In the genomic region with DNA sequence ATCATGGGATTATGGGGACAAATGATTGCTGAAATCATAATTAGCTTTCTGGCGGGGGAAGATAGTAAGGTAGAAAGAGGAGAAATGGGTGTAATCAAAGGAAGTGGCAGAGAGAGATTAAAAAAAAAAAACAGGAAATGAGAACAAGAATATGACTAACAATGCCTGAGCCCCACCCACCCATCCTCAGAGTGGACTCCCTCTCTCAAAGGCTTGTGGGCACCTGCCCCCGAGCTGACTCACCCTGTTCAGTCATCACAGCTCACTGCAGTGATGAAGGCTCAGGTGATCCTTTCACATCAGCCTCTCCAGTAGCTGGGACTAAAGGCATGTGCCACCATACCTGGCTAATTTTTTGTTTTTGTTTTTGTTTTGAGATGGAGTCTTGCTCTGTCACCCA, we compare ENCODE assay signal across 1 cellular context.
TF ChIP-seq lines count a peak whose summit lies in the region.

No MANE protein-coding gene starts in this region.

TF ChIP-seq in GM12878, 131 proteins besides CTCF, POLR2A, EP300 and RAD21 (continued from another document):
- no peak for TF ChIP-seq CUX1 (IDR thresholded peaks at IDR 0.05; ENCODE audit: insufficient replicate concordance, low read depth, low read length)
- TF ChIP-seq KAT2A (conservative IDR thresholded peaks at IDR 0.05; ENCODE audit: control insufficient read depth, low read depth, low read length), result no peak
- TF ChIP-seq POU2F2 (IDR thresholded peaks at IDR 0.05; ENCODE audit: borderline replicate concordance, low read depth, low read length), result 0 out of 3 replicates have a peak, but pooled peaks have one; percentile 39
- no peak for TF ChIP-seq BRCA1 (IDR thresholded peaks at IDR 0.05; ENCODE audit: low read depth, low read length)
- TF ChIP-seq TCF12 (IDR thresholded peaks at IDR 0.05; ENCODE audit: low read depth, low read length), result 0 out of 2 replicates have a peak, but pooled peaks have one; percentile 55
- no peak for TF ChIP-seq ASH2L (IDR thresholded peaks at IDR 0.05; ENCODE audit: borderline replicate concordance, low read depth)
- no peak for TF ChIP-seq SUZ12 (IDR thresholded peaks at IDR 0.05; ENCODE audit: unreplicated experiment)
- no peak for TF ChIP-seq ZZZ3 (IDR thresholded peaks at IDR 0.05; ENCODE audit: control insufficient read depth, insufficient read length, low read depth)
- TF ChIP-seq MYC (IDR thresholded peaks at IDR 0.05; ENCODE audit: insufficient read depth, insufficient read length, insufficient replicate concordance, low read length, severe bottlenecking), result no peak
- TF ChIP-seq ZNF217 (IDR thresholded peaks at IDR 0.05), result no peak
- no peak for TF ChIP-seq YBX1 (IDR thresholded peaks at IDR 0.05)
- no peak for TF ChIP-seq CBX3 (IDR thresholded peaks at IDR 0.05; ENCODE audit: borderline replicate concordance, low read depth)
- no peak for TF ChIP-seq ZNF274 (IDR thresholded peaks at IDR 0.05; ENCODE audit: insufficient read depth, insufficient read length)
- TF ChIP-seq, protein P1, sequence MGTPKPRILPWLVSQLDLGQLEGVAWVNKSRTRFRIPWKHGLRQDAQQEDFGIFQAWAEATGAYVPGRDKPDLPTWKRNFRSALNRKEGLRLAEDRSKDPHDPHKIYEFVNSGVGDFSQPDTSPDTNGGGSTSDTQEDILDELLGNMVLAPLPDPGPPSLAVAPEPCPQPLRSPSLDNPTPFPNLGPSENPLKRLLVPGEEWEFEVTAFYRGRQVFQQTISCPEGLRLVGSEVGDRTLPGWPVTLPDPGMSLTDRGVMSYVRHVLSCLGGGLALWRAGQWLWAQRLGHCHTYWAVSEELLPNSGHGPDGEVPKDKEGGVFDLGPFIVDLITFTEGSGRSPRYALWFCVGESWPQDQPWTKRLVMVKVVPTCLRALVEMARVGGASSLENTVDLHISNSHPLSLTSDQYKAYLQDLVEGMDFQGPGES (IDR thresholded peaks at IDR 0.05), result no peak
- no peak for TF ChIP-seq MXI1 (IDR thresholded peaks at IDR 0.05; ENCODE audit: low read depth, low read length)
- TF ChIP-seq SUPT20H (IDR thresholded peaks at IDR 0.05; ENCODE audit: borderline replicate concordance, control insufficient read depth, low read depth, low read length), result no peak
- no peak for TF ChIP-seq NR2C1 (IDR thresholded peaks at IDR 0.05)
- TF ChIP-seq HDGF (IDR thresholded peaks at IDR 0.05), result peak; percentile 86; the same call in 1 of the 2 replicates
- TF ChIP-seq EGR1 (IDR thresholded peaks at IDR 0.05; ENCODE audit: borderline replicate concordance in 1 of 2, low read depth in 2 of 2, low read length in 2 of 2), result peak in 1 of 2 experiments; percentile 56; a peak in 1 of 3 replicates
- peak; percentile 54; the same call in 1 of the 2 replicates for TF ChIP-seq MTA2 (IDR thresholded peaks at IDR 0.05; ENCODE audit: low read depth)
- no peak for TF ChIP-seq CREB1 (IDR thresholded peaks at IDR 0.05; ENCODE audit: low read depth)
- no peak for TF ChIP-seq FOXM1 (IDR thresholded peaks at IDR 0.05; ENCODE audit: low read depth, low read length)
- no peak for TF ChIP-seq HSF1 (IDR thresholded peaks at IDR 0.05; ENCODE audit: low read depth, low read length)
- no peak for TF ChIP-seq KDM1A (IDR thresholded peaks at IDR 0.05; ENCODE audit: borderline replicate concordance)
- no peak for TF ChIP-seq TARDBP (IDR thresholded peaks at IDR 0.05; ENCODE audit: borderline replicate concordance)
- TF ChIP-seq TCF3 (IDR thresholded peaks at IDR 0.05; ENCODE audit: borderline replicate concordance, insufficient read depth, low read depth, low read length), result peak; percentile 48; the same call in 1 of the 2 replicates
- TF ChIP-seq HDAC6 (IDR thresholded peaks at IDR 0.05; ENCODE audit: unreplicated experiment), result no peak
- TF ChIP-seq TAF1 (IDR thresholded peaks at IDR 0.05; ENCODE audit: borderline replicate concordance, low read depth, low read length), result no peak
- TF ChIP-seq JUNB (IDR thresholded peaks at IDR 0.05), result peak; percentile 67
- TF ChIP-seq WRNIP1 (IDR thresholded peaks at IDR 0.05; ENCODE audit: borderline replicate concordance, low read depth, low read length), result no peak
